In the genomic region with DNA sequence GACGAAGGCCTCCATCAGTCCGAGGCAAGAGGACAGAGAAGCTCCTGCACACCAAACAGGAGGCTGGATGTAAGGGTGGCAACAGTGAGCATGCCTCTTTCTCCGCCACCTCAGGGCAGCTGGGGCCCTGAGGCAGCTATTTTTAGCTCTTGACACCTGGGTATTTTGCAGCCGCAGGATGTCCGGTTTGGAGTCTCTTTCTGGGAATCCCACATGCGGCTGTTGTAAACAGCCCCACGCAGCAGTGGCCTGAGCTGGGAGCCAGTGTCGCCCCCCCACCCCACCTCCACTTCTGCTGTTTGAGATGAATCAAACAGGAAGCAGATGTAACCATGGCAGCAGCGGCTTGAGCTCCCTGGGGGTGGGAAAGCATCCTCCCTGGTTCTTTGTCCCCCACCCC, we compare ENCODE assay signal across 8 cellular contexts. TPM values are rescaled to one million over a fixed set of nuclear protein-coding genes. Genes with fewer than 3 reads are reported as not detected.
DNase-seq lines count a peak whose midpoint lies in the region; ATAC-seq and FAIRE-seq lines count a peak whose summit lies in the region.
"Had no signal": no experiment of that assay in that cellular context is flagged by ENCODE, and none has a peak within 500 bp of the region (broad histone marks: within the 10 kb centered on the region; RNA-seq: fewer than 3 reads in every experiment).

No MANE protein-coding gene starts in this region.

- ATAC-seq in esophagus mucosa (peak; percentile 9), GM19023 (IDR thresholded peaks at IDR 0.05; ENCODE audit: unreplicated experiment) (no peak), HG03280 (IDR thresholded peaks at IDR 0.05; ENCODE audit: unreplicated experiment) (no peak)

- H3K4me3 ChIP-seq in skeletal muscle satellite cell (ENCODE audit: low read length): no peak overlapping the region

- DNase-seq in GM19239 (ENCODE audit: insufficient read length, low spot score): peak; percentile 39
- DNase-seq in KBM-7: peak; percentile 94
- DNase-seq in activated CD8-positive, alpha-beta memory T cell treated with anti-CD3 and anti-CD28 coated beads for 24 hours: peak; percentile 90

- in situ Hi-C loops in KBM-7 (cut with MboI; ENCODE audit: low pct_unique_long_range_greater_than_20kb, low sequenced_read_pairs): no loop called here

- H3K36me3 ChIP-seq in skeletal muscle satellite cell (ENCODE audit: insufficient read depth, low read length): peaks cover 47% of the 10 kb centered on the region

- H3K27me3 ChIP-seq in skeletal muscle satellite cell (ENCODE audit: control insufficient read depth, insufficient read depth, low read length): no peaks in the 10 kb centered on the region

- peaks cover 72% of the 10 kb centered on the region for H3K4me1 ChIP-seq in skeletal muscle satellite cell (ENCODE audit: control insufficient read depth, insufficient read depth, low read length)

- FAIRE-seq in GM19239 (lab: Jason Lieb, UNC): no peak
- FAIRE-seq: colon had no signal

- peak overlapping the region; percentile 1 for H3K9ac ChIP-seq in skeletal muscle satellite cell (ENCODE audit: low read depth, low read length)

- no peaks in the 10 kb centered on the region for H3K9me3 ChIP-seq in skeletal muscle satellite cell (replicated peaks; ENCODE audit: low read length)

- H3K4me2 ChIP-seq in skeletal muscle satellite cell (ENCODE audit: low read length): peak overlapping the region; percentile 58

RNA-seq across cellular contexts. Expression of gene HDAC7, which starts 11.7 kb away (rescaled TPM):
- 25.1 TPM for total RNA-seq in esophagus mucosa
- total RNA-seq in skeletal muscle satellite cell (2012; rRNA removed): 26.9 and 39.5 TPM in 2 replicates

RNA-seq across cellular contexts. Expression of gene SLC48A1, which starts 35.0 kb away (rescaled TPM):
- 19.8 TPM for total RNA-seq in esophagus mucosa
- 3.9 and 12.2 TPM in 2 replicates for total RNA-seq in skeletal muscle satellite cell (2012; rRNA removed)

RNA-seq across cellular contexts. Expression of gene RAPGEF3, which starts 49.4 kb away (rescaled TPM):
- 16.5 TPM for total RNA-seq in esophagus mucosa
- 1.1 and 2.3 TPM in 2 replicates for total RNA-seq in skeletal muscle satellite cell (2012; rRNA removed)

Comparison
In these comparisons a context has a peak if more than half of its experiments do, and no peak if none do; other contexts are left out.
1. DNase-seq: peak in every context shown above with its lines; median percentile 94 in KBM-7; 90 in activated CD8-positive, alpha-beta memory T cell treated with anti-CD3 and anti-CD28 coated beads for 24 hours; 39 in GM19239.